In genomic region chr3:184354121-184354728, GRCh38 we compare ENCODE assay signal across 8 cellular contexts. TPM values are rescaled to one million over a fixed set of nuclear protein-coding genes. Genes with fewer than 3 reads are reported as not detected.
DNase-seq lines count a peak whose midpoint lies in the region; ATAC-seq, FAIRE-seq and TF ChIP-seq lines count a peak whose summit lies in the region.

No MANE protein-coding gene starts in this region.

- 19 to 73% (median 55%) methylated on average over 8 to 18 of the region's 18 CpGs for WGBS in heart left ventricle, 4 donors
- WGBS in small intestine, 3 donors: 38 to 57% (median 53%) methylated on average over 18 of the region's 18 CpGs

- no peak for TF ChIP-seq POLR2A in heart left ventricle (IDR thresholded peaks at IDR 0.05)

- POLR2A ChIA-PET in OCI-LY7 (lab: Charles Lee): no interaction called here

- no peak overlapping the region for H2AFZ ChIP-seq in OCI-LY7 (ENCODE audit: low read length)

- H3K9me3 ChIP-seq in OCI-LY7 (ENCODE audit: low read length): no peaks in the 10 kb centered on the region
- no peaks in the 10 kb centered on the region for H3K9me3 ChIP-seq in heart left ventricle
- H3K9me3 ChIP-seq in small intestine (ENCODE audit: control insufficient read depth, low read depth): no peaks in the 10 kb centered on the region

- no peak overlapping the region for H3K4me3 ChIP-seq in OCI-LY7 (ENCODE audit: low read depth, low read length, poor library complexity, severe bottlenecking)
- no peak overlapping the region for H3K4me3 ChIP-seq in heart left ventricle
- no peak overlapping the region for H3K4me3 ChIP-seq in small intestine (ENCODE audit: low read depth in 1 of 2, low read length in 2 of 2)

- ATAC-seq in heart left ventricle (peak in 3 of 4 donors; percentile 17 to 41 (median 26)), GM18511 (IDR thresholded peaks at IDR 0.05; ENCODE audit: unreplicated experiment) (no peak), HG02610 (IDR thresholded peaks at IDR 0.05; ENCODE audit: unreplicated experiment) (no peak)

- no peaks in the 10 kb centered on the region for H3K79me2 ChIP-seq in OCI-LY7 (ENCODE audit: insufficient read depth, low read depth, low read length)

- CTCF ChIA-PET in OCI-LY7 (lab: Charles Lee; ENCODE audit: unreplicated experiment): interaction anchor here (0.7 to 1.3 kb wide), 3 partner anchors 9 to 17 kb away, joined by 3 to 4 read pairs (median 3); no protein-coding TSS in a partner anchor

- TF ChIP-seq CTCF in OCI-LY7 (conservative IDR thresholded peaks at IDR 0.05; ENCODE audit: low read length): peak; percentile 81
- peak; percentile 55 to 75 (median 66) for TF ChIP-seq CTCF in heart left ventricle (IDR thresholded peaks at IDR 0.05)

- no TSS peak for BruUV-seq in OCI-LY7 (replicated peaks; lab: Mats Ljungman, UMichigan)

- FAIRE-seq in small intestine (lab: Jason Lieb, UNC): no peak

- H3K4me2 ChIP-seq in OCI-LY7 (ENCODE audit: low read length): peak overlapping the region; percentile 2; the same call in 1 of the 2 replicates

- H3K9me2 ChIP-seq in OCI-LY7 (ENCODE audit: insufficient read depth, low read length): no peaks in the 10 kb centered on the region

- DNase-seq in NCI-H510A treated with DMSO at 0.1 percent for 48 hours (lab: John Stamatoyannopoulos, UW): peak; percentile 37
- DNase-seq in NCI-H510A (lab: John Stamatoyannopoulos, UW): no peak
- DNase-seq in OCI-LY7 (ENCODE audit: low spot score): peak; percentile 66
- DNase-seq in activated T-helper 9 cell treated with anti-CD3 and anti-CD28 coated beads, Interleukin-2, amount 50 U/mL, for 16 hours (ENCODE audit: low read depth): peak; percentile 53
- DNase-seq in heart left ventricle: peak in 2 of 5 donors; percentile 50 to 57
- peak; percentile 38 for DNase-seq in small intestine

- H3K36me3 ChIP-seq in OCI-LY7 (ENCODE audit: insufficient read depth, low read length) (0 out of 2 replicates have a peak, but pooled peaks cover 4% of the 10 kb centered on the region), heart left ventricle (peaks cover 0 to 20% (median 2%) of the 10 kb centered on the region in 9 donors), small intestine (ENCODE audit: control insufficient read depth in 2 of 2, insufficient read depth in 2 of 2, low read length in 2 of 2) (peaks cover 0 to 2% of the 10 kb centered on the region in 2 donors)

- H3K4me1 ChIP-seq in OCI-LY7 (ENCODE audit: insufficient read depth, low read length, poor library complexity, severe bottlenecking) (no peaks in the 10 kb centered on the region), heart left ventricle (peaks cover 0 to 4% (median 0%) of the 10 kb centered on the region in 12 donors), small intestine (ENCODE audit: control insufficient read depth in 2 of 2, insufficient read depth in 1 of 2, low read depth in 1 of 2, low read length in 1 of 2) (peaks cover 4 to 8% of the 10 kb centered on the region in 2 donors)

- H4K20me1 ChIP-seq in OCI-LY7 (ENCODE audit: insufficient read depth, low read length): no peaks in the 10 kb centered on the region

- H3K27me3 ChIP-seq in heart left ventricle: no peaks in the 10 kb centered on the region
- no peaks in the 10 kb centered on the region for H3K27me3 ChIP-seq in small intestine (ENCODE audit: control insufficient read depth in 2 of 2, insufficient read depth in 2 of 2, low read length in 2 of 2)

- intact Hi-C loops in OCI-LY7 (cut with micrococcal nuclease; ENCODE audit: unreplicated experiment): no loop called here
- intact Hi-C loops in heart left ventricle (cut with DNase I): no loop called here

- H3K27ac ChIP-seq in OCI-LY7 (ENCODE audit: low read depth, low read length, poor library complexity, severe bottlenecking): no peak overlapping the region
- no peak overlapping the region for H3K27ac ChIP-seq in heart left ventricle
- H3K27ac ChIP-seq in small intestine (ENCODE audit: low read depth in 1 of 2, low read length in 1 of 2): no peak overlapping the region

RNA-seq across cellular contexts. Expression of gene CLCN2, which starts 7.2 kb away (rescaled TPM):
- total RNA-seq in OCI-LY7 (2014; rRNA removed; shearing (Covaris generic)): 4.2 and 8.5 TPM in 2 replicates
- total RNA-seq in OCI-LY7 (2022) (14.2 and 15.0 TPM in 2 replicates), heart left ventricle (1 to 10 TPM; 1.3 to 3.6 (median 2.0) TPM)
- polyA plus RNA-seq in heart left ventricle (1 to 10 TPM; 1.2 to 2.7 TPM), small intestine (10 to 100 TPM; 10.0 to 19.0 (median 11.6) TPM)

RNA-seq across cellular contexts. Expression of gene POLR2H, which starts 7.3 kb away (rescaled TPM):
- 62.5 and 85.8 TPM in 2 replicates for total RNA-seq in OCI-LY7 (2014; rRNA removed; shearing (Covaris generic))
- total RNA-seq in OCI-LY7 (2022) (73.0 and 80.1 TPM in 2 replicates), heart left ventricle (10 to 100 TPM; 15.2 to 40.3 (median 22.1) TPM)
- polyA plus RNA-seq in heart left ventricle (10 to 100 TPM; 37.9 to 51.4 TPM), small intestine (100 to 1,000 TPM; 124 to 346 (median 258) TPM)

RNA-seq across cellular contexts. Expression of gene FAM131A, which starts 16.8 kb away (rescaled TPM):
- 3.8 and 5.2 TPM in 2 replicates for total RNA-seq in OCI-LY7 (2014; rRNA removed; shearing (Covaris generic))
- total RNA-seq in OCI-LY7 (2022): 3.7 and 4.2 TPM in 2 replicates
- 10 to 100 TPM; 21.9 to 53.2 (median 30.9) TPM for total RNA-seq in heart left ventricle
- polyA plus RNA-seq in heart left ventricle: 10 to 100 TPM; 24.1 to 36.9 TPM
- 10 to 100 TPM in 2 of 3 donors, 1 to 10 TPM in 1; 9.7 to 11.3 (median 10.3) TPM for polyA plus RNA-seq in small intestine

RNA-seq across cellular contexts. Expression of gene THPO, which starts 23.8 kb away (rescaled TPM):
- total RNA-seq in OCI-LY7 (2014; rRNA removed; shearing (Covaris generic)): not detected in 2 replicates
- total RNA-seq in OCI-LY7 (2022) (not detected in 2 replicates), heart left ventricle (under 1 TPM in 4 of 9 donors, not detected in 5; 0.12 to 0.68 (median 0.29) TPM)
- polyA plus RNA-seq in heart left ventricle (under 1 TPM; 0.19 to 0.36 TPM), small intestine (under 1 TPM in 1 of 3 donors, not detected in 2; 0.19 TPM)

RNA-seq across cellular contexts. Expression of gene CHRD, which starts 25.6 kb away (rescaled TPM):
- total RNA-seq in OCI-LY7 (2014; rRNA removed; shearing (Covaris generic)): 0.16 TPM in 1 of 2 replicates, not detected in the other
- 0.07 TPM in 1 of 2 replicates, not detected in the other for total RNA-seq in OCI-LY7 (2022)
- total RNA-seq in heart left ventricle: 1 to 10 TPM; 2.0 to 7.4 (median 4.8) TPM
- 1 to 10 TPM; 3.9 to 6.3 TPM for polyA plus RNA-seq in heart left ventricle
- 1 to 10 TPM in 1 of 3 donors, under 1 TPM in 1, not detected in 1; 0.27 to 3.8 TPM for polyA plus RNA-seq in small intestine

Comparison
In these comparisons a context has a peak if more than half of its experiments do, and no peak if none do; other contexts are left out.
1. ATAC-seq: peak in heart left ventricle (3 of 4); none in GM18511 (single experiment) and HG02610 (single experiment).